In genomic region chr4:5220028-5220427, GRCh38 we compare ENCODE assay signal across 15 cellular contexts.
DNase-seq lines count a peak whose midpoint lies in the region; ATAC-seq lines count a peak whose summit lies in the region.
"Had no signal": no experiment of that assay in that cellular context is flagged by ENCODE, and none has a peak within 500 bp of the region (broad histone marks: within the 10 kb centered on the region; RNA-seq: fewer than 3 reads in every experiment).

No MANE protein-coding gene starts in this region.

- peaks cover 18% of the 10 kb centered on the region for H3K9me3 ChIP-seq in adipocyte (ENCODE audit: control insufficient read depth, low read length)

- H3K9ac ChIP-seq in adipocyte (ENCODE audit: low read length) = no peak overlapping the region
- H3K9ac ChIP-seq: BLaER1 had no signal

- no peak overlapping the region for H3K4me3 ChIP-seq in adipocyte (ENCODE audit: low read length)
- H3K4me3 ChIP-seq: BLaER1 had no signal

- ATAC-seq in GM18519 (IDR thresholded peaks at IDR 0.05; ENCODE audit: low FRiP score, unreplicated experiment) = no peak
- no peak for ATAC-seq in HG02884 (IDR thresholded peaks at IDR 0.05; ENCODE audit: unreplicated experiment)
- ATAC-seq: activated naive CD8-positive, alpha-beta T cell treated with anti-CD3 and anti-CD28 coated beads, Interleukin-2, amount 50 U/mL, for 24 hours; left cardiac atrium; natural killer cell; Right ventricle myocardium inferior had no signal

- DNase-seq in DMS53 treated with DMSO at 0.1 percent for 48 hours (lab: John Stamatoyannopoulos, UW; ENCODE audit: unreplicated experiment) (peak; percentile 8), KBM-7 (peak; percentile 31), adipocyte (ENCODE audit: low read depth) (peak; percentile 30), kidney tubule cell (ENCODE audit: low spot score) (peak; percentile 22), cortex of kidney (lab: John Stamatoyannopoulos, UW) (no peak), NCI-H1436 (lab: John Stamatoyannopoulos, UW) (no peak)
- DNase-seq: activated naive CD8-positive, alpha-beta T cell treated with anti-CD3 and anti-CD28 coated beads, Interleukin-2, amount 50 U/mL, for 24 hours; GF-D8; left cardiac atrium; natural killer cell; WERI-Rb-1 had no signal

- no peaks in the 10 kb centered on the region for H3K4me1 ChIP-seq in adipocyte (ENCODE audit: control insufficient read depth, insufficient read depth, low read length)

- H3K36me3 ChIP-seq in adipocyte (ENCODE audit: control insufficient read depth, insufficient read depth, low read length, severe bottlenecking) = no peaks in the 10 kb centered on the region
- H3K36me3 ChIP-seq: BLaER1, WERI-Rb-1 had no signal

- in situ Hi-C loops in KBM-7 (cut with MboI; ENCODE audit: low pct_unique_long_range_greater_than_20kb, low sequenced_read_pairs) = no loop called here

- H3K27me3 ChIP-seq in adipocyte (replicated peaks; ENCODE audit: control insufficient read depth, insufficient read depth, low read length) = no peaks in the 10 kb centered on the region
- H3K27me3 ChIP-seq: BLaER1 had no signal

Comparison
In these comparisons a context has a peak if more than half of its experiments do, and no peak if none do; other contexts are left out.
1. DNase-seq: peak in DMS53 treated with DMSO at 0.1 percent for 48 hours (single experiment), KBM-7 (single experiment), adipocyte (single experiment) and kidney tubule cell (single experiment); none in cortex of kidney (single experiment) and NCI-H1436 (single experiment).